Comparison of ENCODE assay signal across 5 cellular contexts in genomic region chr10:105112862-105113261, GRCh38.
"Had no signal": no experiment of that assay in that cellular context is flagged by ENCODE, and none has a peak within 500 bp of the region (broad histone marks: within the 10 kb centered on the region; RNA-seq: fewer than 3 reads in every experiment).

No MANE protein-coding gene starts in this region.

- H3K4me3 Mint-ChIP-seq: H9 had no signal

- H3K27ac ChIP-seq: GM23248 had no signal

- H3K27ac Mint-ChIP-seq: H9 had no signal

- H3K4me3 ChIP-seq: GM23248, K562 had no signal

- ATAC-seq: K562 had no signal

- DNase-seq: GM23248, H9, HCEC 1CT, IMR-90 had no signal

- H2AFZ ChIP-seq: GM23248 had no signal
